ENCODE assay signal across 1 cellular context in genomic region chr3:196339493-196340254, GRCh38.
A peak's percentile ranks its signal among the peaks of the same experiment; 100 is the strongest.
TF ChIP-seq lines count a peak whose summit lies in the region.

No MANE protein-coding gene starts in this region.

TF ChIP-seq in H1, 55 proteins besides CTCF, POLR2A, EP300 and RAD21:
- TF ChIP-seq HDAC6 (IDR thresholded peaks at IDR 0.05; ENCODE audit: low read depth, low read length) = no peak
- no peak for TF ChIP-seq RBBP5 (IDR thresholded peaks at IDR 0.05; ENCODE audit: borderline replicate concordance, low read depth, low read length)
- TF ChIP-seq MAFK (IDR thresholded peaks at IDR 0.05; ENCODE audit: low read depth, low read length) = peak; percentile 32; the same call in 1 of the 2 replicates
- peak; percentile 78; the same call in 1 of the 2 replicates for TF ChIP-seq BACH1 (IDR thresholded peaks at IDR 0.05; ENCODE audit: low read length)
- no peak for TF ChIP-seq GABPA (IDR thresholded peaks at IDR 0.05; ENCODE audit: borderline replicate concordance, insufficient read depth, low read length)
